In the genomic region with DNA sequence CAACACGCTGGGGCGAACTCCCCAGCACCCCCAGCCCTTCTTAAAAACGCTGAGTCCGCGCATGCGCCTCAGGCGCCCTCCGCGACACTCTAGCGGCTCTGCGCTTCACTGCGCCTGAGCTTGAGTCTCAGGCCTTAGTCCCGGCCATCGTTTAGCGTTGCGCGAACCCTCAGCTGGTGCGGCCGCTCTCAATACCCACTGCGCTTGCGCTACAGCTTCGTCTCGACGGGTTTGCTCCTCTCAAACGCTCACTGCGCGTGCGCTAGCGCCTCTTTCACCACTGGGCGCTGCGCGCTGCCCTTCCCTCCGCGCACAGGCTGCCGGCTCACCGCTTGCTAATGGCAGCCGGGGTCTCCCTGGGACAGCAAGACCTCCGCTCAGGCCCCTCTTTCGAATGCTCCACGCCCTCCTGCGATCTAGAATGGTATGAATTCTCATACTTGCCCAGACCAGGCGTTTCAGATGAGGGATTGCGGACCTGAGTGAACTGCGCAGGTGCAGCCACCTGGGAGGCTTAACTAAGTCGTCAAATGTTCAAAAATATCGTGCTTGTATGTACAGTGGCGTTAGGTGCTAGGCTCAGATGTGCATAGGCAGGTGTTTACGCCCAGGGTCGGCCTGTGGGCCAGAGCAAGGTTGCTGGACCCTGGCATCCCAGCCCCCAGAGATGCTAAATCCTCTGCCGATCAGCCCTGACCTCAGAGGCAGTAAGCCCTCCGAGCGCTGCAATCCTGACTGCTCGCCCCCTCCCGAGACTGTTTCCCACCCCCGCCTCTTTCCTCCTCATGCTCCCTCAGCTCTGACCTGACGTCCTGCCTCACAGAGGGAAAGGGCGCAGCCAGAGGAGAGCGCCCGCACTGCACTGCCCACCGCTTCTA, we compare ENCODE assay signal across 8 cellular contexts. TPM values are rescaled to one million over a fixed set of nuclear protein-coding genes. Genes with fewer than 3 reads are reported as not detected.
DNase-seq lines count a peak whose midpoint lies in the region; ATAC-seq and TF ChIP-seq lines count a peak whose summit lies in the region.

A gene with protein sequence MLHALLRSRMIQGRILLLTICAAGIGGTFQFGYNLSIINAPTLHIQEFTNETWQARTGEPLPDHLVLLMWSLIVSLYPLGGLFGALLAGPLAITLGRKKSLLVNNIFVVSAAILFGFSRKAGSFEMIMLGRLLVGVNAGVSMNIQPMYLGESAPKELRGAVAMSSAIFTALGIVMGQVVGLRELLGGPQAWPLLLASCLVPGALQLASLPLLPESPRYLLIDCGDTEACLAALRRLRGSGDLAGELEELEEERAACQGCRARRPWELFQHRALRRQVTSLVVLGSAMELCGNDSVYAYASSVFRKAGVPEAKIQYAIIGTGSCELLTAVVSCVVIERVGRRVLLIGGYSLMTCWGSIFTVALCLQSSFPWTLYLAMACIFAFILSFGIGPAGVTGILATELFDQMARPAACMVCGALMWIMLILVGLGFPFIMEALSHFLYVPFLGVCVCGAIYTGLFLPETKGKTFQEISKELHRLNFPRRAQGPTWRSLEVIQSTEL (plus strand): TSS at position 270 of the 878 bp plus-strand sequence. CDS start 125 bp downstream, at position 395.

- H3K4me1 ChIP-seq in BLaER1 treated with 17β-estradiol and CSF1 and Interleukin-3, amounts not matched to agents 10 nM and 100 nM: peaks cover 24 to 34% (median 27%) of the 10 kb centered on the region in 10 experiments

- H3K9ac ChIP-seq in BLaER1 treated with 17β-estradiol and CSF1 and Interleukin-3, amounts not matched to agents 10 nM and 100 nM: peak within 1 kb of the TSS; percentile 76 to 89 (median 84)

- H3K27ac Mint-ChIP-seq in activated CD4-positive, alpha-beta T cell treated with anti-CD3 and anti-CD28 coated beads, Interleukin-2, amount 10 ng/mL, durations not matched to agents 24 days and 14 days: peak within 1 kb of the TSS; percentile 88

- H3K27me3 ChIP-seq in BLaER1 treated with 17β-estradiol and CSF1 and Interleukin-3, amounts not matched to agents 10 nM and 100 nM: no peaks in the 10 kb centered on the region

- H4K20me1 ChIP-seq in BLaER1 treated with 17β-estradiol and CSF1 and Interleukin-3, amounts not matched to agents 10 nM and 100 nM: no peaks in the 10 kb centered on the region

- H3K4me1 Mint-ChIP-seq in activated CD4-positive, alpha-beta T cell treated with anti-CD3 and anti-CD28 coated beads, Interleukin-2, amount 10 ng/mL, durations not matched to agents 24 days and 14 days: peaks cover 24% of the 10 kb centered on the region

- ATAC-seq in HG03457 (IDR thresholded peaks at IDR 0.05; ENCODE audit: unreplicated experiment) (peak; percentile 77), left colon (peak; percentile 93)

- TF ChIP-seq CTCF in coronary artery (IDR thresholded peaks at IDR 0.05): no peak

- H3K4me3 ChIP-seq in BLaER1 treated with 17β-estradiol and CSF1 and Interleukin-3, amounts not matched to agents 10 nM and 100 nM: peak within 1 kb of the TSS; percentile 60 to 83 (median 70)
- peak within 1 kb of the TSS; percentile 77 for H3K4me3 ChIP-seq in coronary artery

- no peaks in the 10 kb centered on the region for H3K36me3 Mint-ChIP-seq in activated CD4-positive, alpha-beta T cell treated with anti-CD3 and anti-CD28 coated beads, Interleukin-2, amount 10 ng/mL, durations not matched to agents 24 days and 14 days (ENCODE audit: low read depth)

- H3K36me3 ChIP-seq in BLaER1 treated with 17β-estradiol and CSF1 and Interleukin-3, amounts not matched to agents 10 nM and 100 nM: peaks cover 0 to under 1% (median 0%) of the 10 kb centered on the region in 11 experiments; a peak in 3 of 22 replicates

- no peaks in the 10 kb centered on the region for H3K9me3 ChIP-seq in BLaER1 treated with 17β-estradiol and CSF1 and Interleukin-3, amounts not matched to agents 10 nM and 100 nM (replicated peaks in 1 of 11)

- H3K27ac ChIP-seq in BLaER1 treated with 17β-estradiol and CSF1 and Interleukin-3, amounts not matched to agents 10 nM and 100 nM: peak within 1 kb of the TSS; percentile 53 to 89 (median 84); a peak in 21 of 22 replicates
- peak within 1 kb of the TSS; percentile 90 to 96 for H3K27ac ChIP-seq in coronary artery

- peaks cover 6% of the 10 kb centered on the region for H3K27me3 Mint-ChIP-seq in activated CD4-positive, alpha-beta T cell treated with anti-CD3 and anti-CD28 coated beads, Interleukin-2, amount 10 ng/mL, durations not matched to agents 24 days and 14 days

- peak within 1 kb of the TSS; percentile 90 for H3K4me3 Mint-ChIP-seq in activated CD4-positive, alpha-beta T cell treated with anti-CD3 and anti-CD28 coated beads, Interleukin-2, amount 10 ng/mL, durations not matched to agents 24 days and 14 days

- DNase-seq in GM19240 (ENCODE audit: insufficient read length, low spot score) (peak; percentile 99), NCI-H524 treated with DMSO at 0.1 percent for 48 hours (lab: John Stamatoyannopoulos, UW) (peak; percentile 89), coronary artery (ENCODE audit: low spot score) (peak; percentile 95), left colon (peak; percentile 97 to 98)
- DNase-seq in activated CD4-positive, alpha-beta T cell treated with anti-CD3 and anti-CD28 coated beads, Interleukin-2, amount 10 ng/mL, durations not matched to agents 24 days and 14 days: peak; percentile 98
- DNase-seq in stimulated activated CD4-positive, alpha-beta T cell treated with anti-CD3 and anti-CD28 coated beads, Interleukin-1b, Interleukin-23, amount 100 ng/mL, for 4 hours (ENCODE audit: low read depth in 2 of 2): peak; percentile 84 to 88

- H3K4me2 ChIP-seq in BLaER1 treated with 17β-estradiol and CSF1 and Interleukin-3, amounts not matched to agents 10 nM and 100 nM: peak within 1 kb of the TSS; percentile 95 to 100 (median 99)

- no peaks in the 10 kb centered on the region for H3K9me3 Mint-ChIP-seq in activated CD4-positive, alpha-beta T cell treated with anti-CD3 and anti-CD28 coated beads, Interleukin-2, amount 10 ng/mL, durations not matched to agents 24 days and 14 days

- intact Hi-C loops in activated CD4-positive, alpha-beta T cell treated with anti-CD3 and anti-CD28 coated beads, Interleukin-2, amount 10 ng/mL, durations not matched to agents 24 days and 14 days (cut with micrococcal nuclease): loop anchor here (5.0 kb wide), 1 partner anchor 34 kb away; a partner anchor contains a TSS
- intact Hi-C loops in left colon (cut with DNase I, micrococcal nuclease): no loop called here

RNA-seq across cellular contexts. Expression of the gene that starts here (rescaled TPM):
- total RNA-seq in activated CD4-positive, alpha-beta T cell treated with anti-CD3 and anti-CD28 coated beads, Interleukin-2, amount 10 ng/mL, durations not matched to agents 24 days and 14 days: 8.0 and 9.3 TPM in 2 replicates
- 10 to 100 TPM in 1 of 2 donors, 1 to 10 TPM in 1; 9.8 to 13.7 TPM for total RNA-seq in left colon

Comparison
In these comparisons a context has a peak if more than half of its experiments do, and no peak if none do; other contexts are left out.
1. Peak in every context shown above with its lines: DNase-seq, ATAC-seq, H3K4me3 ChIP-seq and H3K27ac ChIP-seq.